ENCODE assay signal across 20 cellular contexts in genomic region chr7:135162382-135163001, GRCh38. TPM values are rescaled to one million over a fixed set of nuclear protein-coding genes. Genes with fewer than 3 reads are reported as not detected.
DNase-seq lines count a peak whose midpoint lies in the region; ATAC-seq, FAIRE-seq and TF ChIP-seq lines count a peak whose summit lies in the region.
"Had no signal": no experiment of that assay in that cellular context is flagged by ENCODE, and none has a peak within 500 bp of the region (broad histone marks: within the 10 kb centered on the region; RNA-seq: fewer than 3 reads in every experiment).

No MANE protein-coding gene starts in this region.

- no peaks in the 10 kb centered on the region for H4K20me1 ChIP-seq in endothelial cell of umbilical vein (replicated peaks; ENCODE audit: control insufficient read depth, extremely low read depth, insufficient read depth, low read length)

- no peak for ATAC-seq in stimulated activated naive CD8-positive, alpha-beta T cell treated with anti-CD3 and anti-CD28 coated beads, Interleukin-15, Interleukin-2, amounts not matched to agents 100 U/mL and 50 U/mL, for 24 hours
- ATAC-seq in GM18517 (IDR thresholded peaks at IDR 0.05; ENCODE audit: unreplicated experiment) = no peak
- ATAC-seq: A549 had no signal

- H3K4me2 ChIP-seq in endothelial cell of umbilical vein (ENCODE audit: insufficient read depth, low read length) = no peak overlapping the region
- H3K4me2 ChIP-seq: A549 had no signal

- H3K4me1 ChIP-seq in endothelial cell of umbilical vein (ENCODE audit: control insufficient read depth, extremely low read depth, insufficient read depth, low read length) (peaks cover 46% of the 10 kb centered on the region), spleen (peaks cover 75 to 92% (median 86%) of the 10 kb centered on the region in 6 donors)

- no peak overlapping the region for H3K27ac ChIP-seq in endothelial cell of umbilical vein (ENCODE audit: insufficient read depth, low read depth, low read length)
- peak overlapping the region in 7 of 8 donors; percentile 4 to 98 (median 81) for H3K27ac ChIP-seq in spleen
- H3K27ac ChIP-seq: A549 had no signal

- H3K36me3 Mint-ChIP-seq in activated naive CD4-positive, alpha-beta T cell treated with anti-CD3 and anti-CD28 coated beads for 36 hours (ENCODE audit: low read depth) = peaks cover 71% of the 10 kb centered on the region

- dilution Hi-C loops in endothelial cell of umbilical vein (cut with MboI; ENCODE audit: extremely low pct_ligation_motif_present, low sequenced_read_pairs) = no loop called here

- H3K4me3 ChIP-seq in endothelial cell of umbilical vein (replicated peaks in 1 of 3; ENCODE audit: insufficient read depth in 1 of 3, low read depth in 1 of 3, low read length in 3 of 3) = no peak overlapping the region
- H3K4me3 ChIP-seq in spleen = no peak overlapping the region
- H3K4me3 ChIP-seq: A549, esophagus squamous epithelium, MG63 had no signal

- no peak for DNase-seq in activated naive CD4-positive, alpha-beta T cell treated with anti-CD3 and anti-CD28 coated beads for 36 hours
- DNase-seq in activated naive CD4-positive, alpha-beta T cell (lab: John Stamatoyannopoulos, UW) = no peak
- DNase-seq in OCI-M1 (lab: John Stamatoyannopoulos, UW) = peak; percentile 26
- DNase-seq in endothelial cell of umbilical vein (ENCODE audit: low read depth, low spot score) = no peak
- no peak for DNase-seq in spleen
- no peak for DNase-seq in stimulated activated naive CD8-positive, alpha-beta T cell treated with anti-CD3 and anti-CD28 coated beads, Interleukin-15, Interleukin-2, amounts not matched to agents 100 U/mL and 50 U/mL, for 24 hours
- DNase-seq in SK-N-DZ (ENCODE audit: low spot score) = no peak
- DNase-seq: activated effector memory CD4-positive, alpha-beta T cell treated with Interleukin-2 at 50 U/mL for 16 hours; CD4-positive, alpha-beta T cell; esophagus squamous epithelium; glutamatergic neuron; HFFc6; MG63; NCI-H187 treated with DMSO at 0.1 percent for 48 hours; NCI-H446; stimulated activated CD4-positive, alpha-beta T cell treated with anti-CD3 and anti-CD28 coated beads, Interleukin-15, amount 100 ng/mL, for 24 hours; T-helper 1 cell had no signal

- H3K4me1 Mint-ChIP-seq in activated naive CD4-positive, alpha-beta T cell treated with anti-CD3 and anti-CD28 coated beads for 36 hours (ENCODE audit: low read depth) = peaks cover 41% of the 10 kb centered on the region

- H3K79me2 ChIP-seq in endothelial cell of umbilical vein (ENCODE audit: control insufficient read depth, insufficient read depth, low read length) = no peaks in the 10 kb centered on the region

- H3K27me3 Mint-ChIP-seq in activated naive CD4-positive, alpha-beta T cell treated with anti-CD3 and anti-CD28 coated beads for 36 hours (ENCODE audit: low read depth) = no peaks in the 10 kb centered on the region
- H3K27me3 Mint-ChIP-seq: CD4-positive, alpha-beta T cell; stimulated activated naive CD8-positive, alpha-beta T cell treated with anti-CD3 and anti-CD28 coated beads, Interleukin-15, Interleukin-2, amounts not matched to agents 100 ng/mL and 50 ng/mL, for 24 hours had no signal

- CTCF ChIA-PET in activated naive CD4-positive, alpha-beta T cell treated with anti-CD3 and anti-CD28 coated beads for 36 hours (lab: Charles Lee) = interaction anchor here (0.6 to 5.9 kb wide), 3 partner anchors 8 to 74 kb away, joined by 3 to 23 read pairs (median 4); partner anchors contain the start of genes CYREN and TMEM140
- CTCF ChIA-PET in endothelial cell of umbilical vein (lab: Charles Lee) = no interaction called here

- TF ChIP-seq POLR2A in endothelial cell of umbilical vein (IDR thresholded peaks at IDR 0.05; ENCODE audit: low read depth, low read length) = no peak
- no peak for TF ChIP-seq POLR2A in spleen (IDR thresholded peaks at IDR 0.05)

- H3K9me3 ChIP-seq in endothelial cell of umbilical vein (replicated peaks; ENCODE audit: control insufficient read depth, insufficient read depth, low read length) (no peaks in the 10 kb centered on the region), spleen (peaks cover 0 to 6% (median 0%) of the 10 kb centered on the region in 8 donors)
- H3K9me3 ChIP-seq: esophagus squamous epithelium, MG63 had no signal

- no peak overlapping the region for H2AFZ ChIP-seq in endothelial cell of umbilical vein (ENCODE audit: low read depth, low read length)

- H3K9me3 Mint-ChIP-seq in activated naive CD4-positive, alpha-beta T cell treated with anti-CD3 and anti-CD28 coated beads for 36 hours = peaks cover 11% of the 10 kb centered on the region
- H3K9me3 Mint-ChIP-seq: HFFc6 had no signal

- POLR2A ChIA-PET in endothelial cell of umbilical vein (lab: Charles Lee) = no interaction called here

- H3K9ac ChIP-seq in endothelial cell of umbilical vein (replicated peaks; ENCODE audit: extremely low read depth, insufficient read depth, low read length) = no peak overlapping the region

- BruUV-seq in endothelial cell of umbilical vein (replicated peaks; lab: Mats Ljungman, UMichigan) = no TSS peak

- intact Hi-C loops in activated naive CD4-positive, alpha-beta T cell treated with anti-CD3 and anti-CD28 coated beads for 36 hours (cut with micrococcal nuclease) = loop anchor here (5.0 kb wide), 1 partner anchor 705 kb away; the partner anchor contains the start of gene AKR1B1
- intact Hi-C loops in endothelial cell of umbilical vein (cut with micrococcal nuclease) (loop anchor here (5.0 to 10.0 kb wide), 2 partner anchors 65 to 468 kb away; no protein-coding TSS in a partner anchor), spleen (cut with DNase I; ENCODE audit: low total_unique reads) (loop anchor here (10.0 kb wide), 1 partner anchor 178 kb away; the partner anchor contains the start of gene AGBL3)

- peaks cover 4% of the 10 kb centered on the region in 2 experiments for H3K36me3 ChIP-seq in endothelial cell of umbilical vein (ENCODE audit: control insufficient read depth in 2 of 2, extremely low read depth in 1 of 2, insufficient read depth in 2 of 2, low read length in 2 of 2)
- H3K36me3 ChIP-seq in spleen = peaks cover 0 to 75% (median 25%) of the 10 kb centered on the region in 6 donors

- H3K4me3 Mint-ChIP-seq in activated naive CD4-positive, alpha-beta T cell treated with anti-CD3 and anti-CD28 coated beads for 36 hours = no peak overlapping the region
- H3K4me3 Mint-ChIP-seq: CD4-positive, alpha-beta T cell; HFFc6; stimulated activated naive CD8-positive, alpha-beta T cell treated with anti-CD3 and anti-CD28 coated beads, Interleukin-15, Interleukin-2, amounts not matched to agents 100 ng/mL and 50 ng/mL, for 24 hours had no signal

- peak overlapping the region; percentile 90 for H3K27ac Mint-ChIP-seq in activated naive CD4-positive, alpha-beta T cell treated with anti-CD3 and anti-CD28 coated beads for 36 hours
- H3K27ac Mint-ChIP-seq: CD4-positive, alpha-beta T cell; HFFc6 had no signal

- WGBS in spleen, 5 donors = 95 to 100% (median 98%) methylated on average over 2 of the region's 2 CpGs

- TF ChIP-seq CTCF in endothelial cell of umbilical vein (IDR thresholded peaks at IDR 0.05; ENCODE audit: extremely low read depth in 1 of 2, insufficient read depth in 1 of 2, low read depth in 1 of 2, low read length in 2 of 2) = no peak
- no peak for TF ChIP-seq CTCF in spleen (IDR thresholded peaks at IDR 0.05 in 8 of 11, conservative IDR thresholded peaks at IDR 0.05 in 3 of 11)

- peak; percentile 15 for FAIRE-seq in endothelial cell of umbilical vein (lab: Jason Lieb, UNC)
- FAIRE-seq: A549 had no signal

- no peaks in the 10 kb centered on the region for H3K27me3 ChIP-seq in endothelial cell of umbilical vein (ENCODE audit: control insufficient read depth in 2 of 2, insufficient read depth in 2 of 2, low read length in 2 of 2)
- H3K27me3 ChIP-seq in spleen (replicated peaks in 1 of 7) = no peaks in the 10 kb centered on the region
- H3K27me3 ChIP-seq: esophagus squamous epithelium, MG63 had no signal

- no peaks in the 10 kb centered on the region for H3K9me1 ChIP-seq in endothelial cell of umbilical vein (replicated peaks; ENCODE audit: control insufficient read depth, extremely low read depth, insufficient read depth, low read length)

RNA-seq across cellular contexts. Expression of gene CYREN, which starts 8.0 kb away (rescaled TPM):
- total RNA-seq in activated naive CD4-positive, alpha-beta T cell treated with anti-CD3 and anti-CD28 coated beads for 36 hours = 10 to 100 TPM; 36.7 to 39.0 TPM
- total RNA-seq in endothelial cell of umbilical vein (26.8 and 30.8 TPM in 2 replicates), spleen (10 to 100 TPM; 37.8 to 55.0 (median 48.2) TPM)
- polyA plus RNA-seq in endothelial cell of umbilical vein (16.9 and 19.1 TPM in 2 replicates), spleen (10 to 100 TPM; 21.2 to 36.8 (median 23.5) TPM)
- polyA plus RNA-seq in endothelial cell of umbilical vein (2011; cell fraction: cytosol; rRNA removed) = 22.3 and 22.5 TPM in 2 replicates
- 18.3 and 20.0 TPM in 2 replicates for polyA plus RNA-seq in endothelial cell of umbilical vein (2011; cell fraction: nucleus; rRNA removed)
- polyA plus RNA-seq in endothelial cell of umbilical vein (2012) = 17.0 and 19.4 TPM in 2 replicates
- polyA minus RNA-seq in endothelial cell of umbilical vein = 23.5 and 25.7 TPM in 2 replicates
- polyA minus RNA-seq in endothelial cell of umbilical vein (2011; cell fraction: cytosol; rRNA and poly(A)+ RNA removed) = 22.8 TPM
- 16.6 and 21.7 TPM in 2 replicates for polyA minus RNA-seq in endothelial cell of umbilical vein (2011; cell fraction: nucleus; rRNA and poly(A)+ RNA removed)
- polyA plus RNA-seq in SK-N-DZ (2014; cell fraction: cytosol; rRNA removed) = 53.3 and 68.1 TPM in 2 replicates
- 41.9 and 47.3 TPM in 2 replicates for polyA plus RNA-seq in SK-N-DZ (2014; cell fraction: nucleus; rRNA removed)

RNA-seq across cellular contexts. Expression of gene TMEM140, which starts 14.6 kb away (rescaled TPM):
- 1 to 10 TPM; 8.1 to 9.2 TPM for total RNA-seq in activated naive CD4-positive, alpha-beta T cell treated with anti-CD3 and anti-CD28 coated beads for 36 hours
- total RNA-seq in endothelial cell of umbilical vein = 15.7 and 26.5 TPM in 2 replicates
- polyA plus RNA-seq in endothelial cell of umbilical vein = 17.9 and 21.9 TPM in 2 replicates
- 12.0 and 12.3 TPM in 2 replicates for polyA plus RNA-seq in endothelial cell of umbilical vein (2011; cell fraction: cytosol; rRNA removed)
- 8.9 and 9.9 TPM in 2 replicates for polyA plus RNA-seq in endothelial cell of umbilical vein (2011; cell fraction: nucleus; rRNA removed)
- 11.8 and 13.5 TPM in 2 replicates for polyA plus RNA-seq in endothelial cell of umbilical vein (2012)
- 21.5 and 29.8 TPM in 2 replicates for polyA minus RNA-seq in endothelial cell of umbilical vein
- not detected for polyA minus RNA-seq in endothelial cell of umbilical vein (2011; cell fraction: cytosol; rRNA and poly(A)+ RNA removed)
- polyA minus RNA-seq in endothelial cell of umbilical vein (2011; cell fraction: nucleus; rRNA and poly(A)+ RNA removed) = 13.8 and 15.0 TPM in 2 replicates
- 10 to 100 TPM; 40.3 to 76.1 (median 45.4) TPM for total RNA-seq in spleen
- polyA plus RNA-seq in spleen = 10 to 100 TPM in 2 of 3 donors, 1 to 10 TPM in 1; 7.0 to 16.6 (median 16.3) TPM
- not detected in 2 replicates for polyA plus RNA-seq in SK-N-DZ (2014; cell fraction: cytosol; rRNA removed)
- polyA plus RNA-seq in SK-N-DZ (2014; cell fraction: nucleus; rRNA removed) = not detected in 2 replicates

RNA-seq across cellular contexts. Expression of gene WDR91, which starts 48.8 kb away (rescaled TPM):
- total RNA-seq in activated naive CD4-positive, alpha-beta T cell treated with anti-CD3 and anti-CD28 coated beads for 36 hours = 10 to 100 TPM; 10.6 to 11.1 TPM
- total RNA-seq in endothelial cell of umbilical vein (7.0 and 9.8 TPM in 2 replicates), spleen (10 to 100 TPM; 15.1 to 31.3 (median 23.8) TPM)
- polyA plus RNA-seq in endothelial cell of umbilical vein (6.7 and 9.5 TPM in 2 replicates), spleen (10 to 100 TPM in 2 of 3 donors, 1 to 10 TPM in 1; 6.9 to 12.2 (median 11.4) TPM)
- polyA plus RNA-seq in endothelial cell of umbilical vein (2011; cell fraction: cytosol; rRNA removed) = 4.5 and 4.7 TPM in 2 replicates
- 26.5 and 30.7 TPM in 2 replicates for polyA plus RNA-seq in endothelial cell of umbilical vein (2011; cell fraction: nucleus; rRNA removed)
- polyA plus RNA-seq in endothelial cell of umbilical vein (2012) = 4.0 and 5.1 TPM in 2 replicates
- 10.9 and 12.0 TPM in 2 replicates for polyA minus RNA-seq in endothelial cell of umbilical vein
- polyA minus RNA-seq in endothelial cell of umbilical vein (2011; cell fraction: cytosol; rRNA and poly(A)+ RNA removed) = 1.7 TPM
- 10.6 and 12.8 TPM in 2 replicates for polyA minus RNA-seq in endothelial cell of umbilical vein (2011; cell fraction: nucleus; rRNA and poly(A)+ RNA removed)
- 16.3 and 25.1 TPM in 2 replicates for polyA plus RNA-seq in SK-N-DZ (2014; cell fraction: cytosol; rRNA removed)
- 22.8 and 28.8 TPM in 2 replicates for polyA plus RNA-seq in SK-N-DZ (2014; cell fraction: nucleus; rRNA removed)
